ENCODE assay signal across 1 cellular context in genomic region chr22:21651521-21652009, GRCh38.
TF ChIP-seq lines count a peak whose summit lies in the region.

No MANE protein-coding gene starts in this region.

TF ChIP-seq in IMR-90, 13 proteins besides CTCF, POLR2A, EP300 and RAD21 (continued from another document):
- TF ChIP-seq FOS (IDR thresholded peaks at IDR 0.05; ENCODE audit: low read depth, low read length): no peak
- TF ChIP-seq USF2 (IDR thresholded peaks at IDR 0.05; ENCODE audit: low read depth, low read length): no peak
- TF ChIP-seq SMC3 (IDR thresholded peaks at IDR 0.05; ENCODE audit: low read depth, low read length): no peak
- no peak for TF ChIP-seq CEBPB (IDR thresholded peaks at IDR 0.05; ENCODE audit: low read depth, low read length)
- no peak for TF ChIP-seq CHD1 (IDR thresholded peaks at IDR 0.05; ENCODE audit: low read depth, low read length)
- TF ChIP-seq RFX5 (IDR thresholded peaks at IDR 0.05; ENCODE audit: low read depth, low read length): no peak
- TF ChIP-seq RCOR1 (IDR thresholded peaks at IDR 0.05; ENCODE audit: insufficient replicate concordance, low read length): no peak
- TF ChIP-seq ELK1 (IDR thresholded peaks at IDR 0.05; ENCODE audit: borderline replicate concordance, low read depth, low read length): no peak
- TF ChIP-seq MXI1 (IDR thresholded peaks at IDR 0.05; ENCODE audit: borderline replicate concordance, low read depth, low read length): no peak
- TF ChIP-seq MAFK (IDR thresholded peaks at IDR 0.05; ENCODE audit: low read depth, low read length): no peak
TF ChIP-seq in IMR-90: peak in this region for 0.
